In the genomic region with DNA sequence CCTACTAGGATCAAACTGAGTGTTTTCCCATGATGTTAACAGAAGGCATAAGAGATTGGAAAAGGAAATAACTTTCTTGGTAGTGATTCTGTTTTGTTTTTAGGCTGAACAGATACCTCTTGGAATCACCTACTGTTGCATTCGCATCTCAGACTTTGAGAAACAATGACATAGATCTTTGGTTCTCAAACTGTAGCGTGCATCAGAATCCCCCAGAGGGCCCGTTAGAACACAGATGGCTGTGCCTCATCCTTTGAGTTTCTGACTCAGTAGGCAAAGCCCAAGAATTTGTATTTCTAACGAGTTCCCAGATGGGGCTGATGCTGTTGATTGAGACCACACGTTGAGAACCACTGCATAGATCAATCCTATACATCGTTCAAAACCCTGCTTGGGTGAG, we compare ENCODE assay signal across 21 cellular contexts.
"Had no signal": no experiment of that assay in that cellular context is flagged by ENCODE, and none has a peak within 500 bp of the region (broad histone marks: within the 10 kb centered on the region; RNA-seq: fewer than 3 reads in every experiment).

No MANE protein-coding gene starts in this region.

- H3K36me3 ChIP-seq: adrenal gland, ascending aorta, esophagus muscularis mucosa, prostate gland, right atrium auricular region, thoracic aorta, upper lobe of right lung, WERI-Rb-1 had no signal

- H3K4me3 ChIP-seq: adrenal gland, ascending aorta, esophagus muscularis mucosa, lung, prostate gland, right atrium auricular region, thoracic aorta, upper lobe of right lung had no signal

- H3K4me1 ChIP-seq: adrenal gland, ascending aorta, esophagus muscularis mucosa, prostate gland, right atrium auricular region, upper lobe of right lung had no signal

- H3K9me3 Mint-ChIP-seq: activated T-cell treated with anti-CD3 and anti-CD28 coated beads, Interleukin-2, amount 50 U/mL, for 24 hours; activated T-helper 17 cell treated with anti-CD3 and anti-CD28 coated beads, Interleukin-2, amount 50 U/mL, for 72 hours; T-helper 2 cell treated with Interferon-gamma antibody and Interleukin-4, amounts not matched to agents 5 μg/mL and 100 μg/mL, for 36 hours had no signal

- ATAC-seq: activated T-helper 17 cell treated with anti-CD3 and anti-CD28 coated beads, Interleukin-2, amount 50 U/mL, for 72 hours; naive thymus-derived CD4-positive, alpha-beta T cell; upper lobe of right lung had no signal

- H3K4me3 Mint-ChIP-seq: activated naive CD8-positive, alpha-beta T cell; activated T-cell treated with anti-CD3 and anti-CD28 coated beads, Interleukin-2, amount 50 U/mL, for 24 hours; activated T-helper 17 cell treated with anti-CD3 and anti-CD28 coated beads, Interleukin-2, amount 50 U/mL, for 72 hours; naive thymus-derived CD4-positive, alpha-beta T cell; neural crest cell; T-helper 2 cell treated with Interferon-gamma antibody and Interleukin-4, amounts not matched to agents 5 μg/mL and 100 μg/mL, for 36 hours had no signal

- DNase-seq: activated CD4-positive, alpha-beta T cell treated with anti-CD3 and anti-CD28 coated beads for 1 hour; activated T-cell treated with anti-CD3 and anti-CD28 coated beads, Interleukin-2, amount 50 U/mL, for 24 hours; adrenal gland; central memory CD4-positive, alpha-beta T cell; effector memory CD4-positive, alpha-beta T cell; kidney; naive thymus-derived CD4-positive, alpha-beta T cell; stimulated activated CD4-positive, alpha-beta T cell treated with anti-CD3 and anti-CD28 coated beads, Interleukin-4, amount 100 ng/mL, for 24 hours; stimulated activated naive CD4-positive, alpha-beta T cell treated with Interleukin-2 at 50 U/mL for 16 hours; upper lobe of right lung; WERI-Rb-1 had no signal

- H3K27me3 ChIP-seq: adrenal gland, ascending aorta, esophagus muscularis mucosa, right atrium auricular region, upper lobe of right lung had no signal

- H3K4me1 Mint-ChIP-seq: activated T-helper 17 cell treated with anti-CD3 and anti-CD28 coated beads, Interleukin-2, amount 50 U/mL, for 72 hours; naive thymus-derived CD4-positive, alpha-beta T cell had no signal

- H3K27ac ChIP-seq: adrenal gland, ascending aorta, esophagus muscularis mucosa, prostate gland, right atrium auricular region, thoracic aorta, upper lobe of right lung, WERI-Rb-1 had no signal

- H3K9me3 ChIP-seq: adrenal gland, ascending aorta, esophagus muscularis mucosa, prostate gland, right atrium auricular region, thoracic aorta, upper lobe of right lung had no signal

- H3K27ac Mint-ChIP-seq: activated naive CD8-positive, alpha-beta T cell; activated T-cell treated with anti-CD3 and anti-CD28 coated beads, Interleukin-2, amount 50 U/mL, for 24 hours; activated T-helper 17 cell treated with anti-CD3 and anti-CD28 coated beads, Interleukin-2, amount 50 U/mL, for 72 hours; naive thymus-derived CD4-positive, alpha-beta T cell; T-helper 2 cell treated with Interferon-gamma antibody and Interleukin-4, amounts not matched to agents 5 μg/mL and 100 μg/mL, for 36 hours had no signal
